In genomic region chr17:4433515-4434031, GRCh38 we compare ENCODE assay signal across 8 cellular contexts. TPM values are rescaled to one million over a fixed set of nuclear protein-coding genes. Genes with fewer than 3 reads are reported as not detected.
DNase-seq lines count a peak whose midpoint lies in the region; ATAC-seq and TF ChIP-seq lines count a peak whose summit lies in the region.

TSS of gene SPNS3 (plus strand) at chr17:4433940. CDS start at chr17:4433968, 28 bp downstream.

- H3K36me3 ChIP-seq in upper lobe of right lung, result no peaks in the 10 kb centered on the region

- no peaks in the 10 kb centered on the region for H3K9me3 Mint-ChIP-seq in activated CD4-positive, alpha-beta T cell treated with anti-CD3 and anti-CD28 coated beads, Interleukin-2, amount 10 ng/mL, durations not matched to agents 7 days and 5 days

- H3K4me1 ChIP-seq in upper lobe of right lung, result no peaks in the 10 kb centered on the region

- peaks cover 1% of the 10 kb centered on the region for H3K27me3 Mint-ChIP-seq in activated CD4-positive, alpha-beta T cell treated with anti-CD3 and anti-CD28 coated beads, Interleukin-2, amount 10 ng/mL, durations not matched to agents 7 days and 5 days

- no peaks in the 10 kb centered on the region for H3K36me3 Mint-ChIP-seq in activated CD4-positive, alpha-beta T cell treated with anti-CD3 and anti-CD28 coated beads, Interleukin-2, amount 10 ng/mL, durations not matched to agents 7 days and 5 days (ENCODE audit: low read depth)

- no peak for TF ChIP-seq CTCF in upper lobe of right lung (IDR thresholded peaks at IDR 0.05)

- CTCF ChIA-PET in activated CD4-positive, alpha-beta T cell treated with anti-CD3 and anti-CD28 coated beads, Interleukin-2, amount 10 ng/mL, durations not matched to agents 7 days and 5 days (lab: Charles Lee), result interaction anchor here (1.0 to 1.7 kb wide), 2 partner anchors 13 to 218 kb away, joined by 4 to 12 read pairs; no protein-coding TSS in a partner anchor

- H3K4me1 Mint-ChIP-seq in activated CD4-positive, alpha-beta T cell treated with anti-CD3 and anti-CD28 coated beads, Interleukin-2, amount 10 ng/mL, durations not matched to agents 7 days and 5 days, result peaks cover 37% of the 10 kb centered on the region

- peak within 1 kb of the TSS; percentile 83 for H3K27ac Mint-ChIP-seq in activated CD4-positive, alpha-beta T cell treated with anti-CD3 and anti-CD28 coated beads, Interleukin-2, amount 10 ng/mL, durations not matched to agents 7 days and 5 days

- H3K4me3 ChIP-seq in upper lobe of right lung, result no peak within 1 kb of the TSS

- intact Hi-C loops in upper lobe of right lung (cut with DNase I), result no loop called here

- ATAC-seq in esophagus mucosa (peak; percentile 34), upper lobe of right lung (peak; percentile 64), GM18907 (IDR thresholded peaks at IDR 0.05; ENCODE audit: unreplicated experiment) (no peak)

- no peaks in the 10 kb centered on the region for H3K27me3 ChIP-seq in upper lobe of right lung

- POLR2A ChIA-PET in activated CD4-positive, alpha-beta T cell treated with anti-CD3 and anti-CD28 coated beads, Interleukin-2, amount 10 ng/mL, durations not matched to agents 7 days and 5 days (lab: Charles Lee), result no interaction called here

- no peaks in the 10 kb centered on the region for H3K9me3 ChIP-seq in upper lobe of right lung

- DNase-seq in activated gamma-delta T cell treated with Interleukin-2 at 50 U/mL for 16 hours (peak; percentile 56), activated gamma-delta T cell (lab: John Stamatoyannopoulos, UW) (no peak), upper lobe of right lung (no peak), DMS 273 (lab: John Stamatoyannopoulos, UW; ENCODE audit: unreplicated experiment) (no peak), DMS79 (lab: John Stamatoyannopoulos, UW) (no peak)
- peak; percentile 53 for DNase-seq in activated CD4-positive, alpha-beta T cell treated with anti-CD3 and anti-CD28 coated beads, Interleukin-2, amount 10 ng/mL, durations not matched to agents 7 days and 5 days

- peak within 1 kb of the TSS; percentile 25 for H3K4me3 Mint-ChIP-seq in activated CD4-positive, alpha-beta T cell treated with anti-CD3 and anti-CD28 coated beads, Interleukin-2, amount 10 ng/mL, durations not matched to agents 7 days and 5 days

- H3K27ac ChIP-seq in upper lobe of right lung, result no peak within 1 kb of the TSS

RNA-seq across cellular contexts. Expression of gene SPNS3, which starts in this region (rescaled TPM):
- total RNA-seq in activated CD4-positive, alpha-beta T cell treated with anti-CD3 and anti-CD28 coated beads, Interleukin-2, amount 10 ng/mL, durations not matched to agents 7 days and 5 days, result 1 to 10 TPM; 6.5 to 8.0 TPM
- total RNA-seq in esophagus mucosa (0.48 TPM), upper lobe of right lung (0.87 TPM)

Comparison
In these comparisons a context has a peak if more than half of its experiments do, and no peak if none do; other contexts are left out.
1. DNase-seq: peak in activated gamma-delta T cell treated with Interleukin-2 at 50 U/mL for 16 hours (single experiment) and activated CD4-positive, alpha-beta T cell treated with anti-CD3 and anti-CD28 coated beads, Interleukin-2, amount 10 ng/mL, durations not matched to agents 7 days and 5 days (single experiment); none in activated gamma-delta T cell (single experiment), upper lobe of right lung (single experiment), DMS 273 (single experiment) and DMS79 (single experiment).
2. Peak in ATAC-seq in esophagus mucosa; RNA of the gene not detected or under 1 TPM.
3. Peak in ATAC-seq in upper lobe of right lung; RNA of the gene not detected or under 1 TPM.